Comparison of ENCODE assay signal across 30 cellular contexts in the genomic region with DNA sequence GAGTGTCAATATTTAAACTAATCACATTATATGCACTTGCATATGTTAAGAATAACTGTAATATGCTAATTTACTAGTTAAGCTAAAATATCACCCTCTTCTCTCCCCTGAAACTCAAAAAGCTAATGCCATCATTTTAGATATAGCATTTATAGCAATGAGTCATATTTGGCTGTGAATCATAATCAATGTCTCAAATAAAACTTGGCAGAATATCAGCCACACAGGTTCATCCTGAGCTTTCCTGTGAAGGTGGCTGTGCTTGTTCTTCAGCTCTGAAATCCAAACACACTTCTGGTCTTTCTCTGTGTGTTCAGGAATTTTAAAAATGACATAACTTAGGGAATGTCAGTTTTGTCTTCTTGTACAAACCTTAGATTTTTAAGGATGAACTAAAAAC. TPM values are rescaled to one million over a fixed set of nuclear protein-coding genes. Genes with fewer than 3 reads are reported as not detected.
DNase-seq lines count a peak whose midpoint lies in the region; ATAC-seq and TF ChIP-seq lines count a peak whose summit lies in the region.
"Had no signal": no experiment of that assay in that cellular context is flagged by ENCODE, and none has a peak within 500 bp of the region (broad histone marks: within the 10 kb centered on the region; RNA-seq: fewer than 3 reads in every experiment).

No MANE protein-coding gene starts in this region.

- no peak for TF ChIP-seq POLR2A in breast epithelium (IDR thresholded peaks at IDR 0.05)
- TF ChIP-seq POLR2A in transverse colon (IDR thresholded peaks at IDR 0.05) = no peak

- no peaks in the 10 kb centered on the region for H3K36me3 Mint-ChIP-seq in MCF 10A (ENCODE audit: insufficient read depth, unreplicated experiment)
- H3K36me3 Mint-ChIP-seq: activated CD8-positive, alpha-beta memory T cell treated with anti-CD3 and anti-CD28 coated beads, Interleukin-2, amount 10 ng/mL, durations not matched to agents 7 days and 5 days; CD4-positive, CD25-positive, alpha-beta regulatory T cell; T-cell had no signal

- CTCF ChIA-PET in MCF 10A (lab: Yijun Ruan, JAX) = interaction anchor here (1.2 to 1.9 kb wide), 2 partner anchors 11 to 304 kb away, joined by 3 to 7 read pairs; no protein-coding TSS in a partner anchor

- DNase-seq in MCF 10A (ENCODE audit: unreplicated experiment) (peak; percentile 75), breast epithelium (ENCODE audit: low spot score in 2 of 2) (no peak), RWPE2 (ENCODE audit: low spot score) (no peak), SHP77 (lab: John Stamatoyannopoulos, UW) (no peak), transverse colon (no peak)
- no peak for DNase-seq in central memory CD4-positive, alpha-beta T cell
- DNase-seq: activated CD4-positive, alpha-beta T cell treated with anti-CD3 and anti-CD28 coated beads, Interleukin-2, amount 50 U/mL, for 1 hour; activated CD4-positive, CD25-positive, alpha-beta regulatory T cell; activated CD8-positive, alpha-beta memory T cell treated with anti-CD3 and anti-CD28 coated beads, Interleukin-2, amount 10 ng/mL, durations not matched to agents 7 days and 5 days; activated naive CD4-positive, alpha-beta T cell treated with Interleukin-2 at 50 U/mL for 16 hours; CD4-positive, CD25-positive, alpha-beta regulatory T cell; cerebellar nuclear complex; dorsolateral prefrontal cortex; GOT3; KG1; left cardiac atrium; NCI-H1436 treated with DMSO at 0.1 percent for 48 hours; NCI-H2081 treated with DMSO at 0.1 percent for 48 hours; NCI-H226; stimulated activated CD4-positive, alpha-beta T cell treated with anti-CD3 and anti-CD28 coated beads, Interleukin-1b, Interleukin-23, amount 100 ng/mL, for 48 hours; stimulated activated naive CD4-positive, alpha-beta T cell treated with Interleukin-2 at 50 U/mL for 16 hours; T-cell had no signal

- no peak for TF ChIP-seq CTCF in MCF 10A (IDR thresholded peaks at IDR 0.05; ENCODE audit: unreplicated experiment)
- TF ChIP-seq CTCF in breast epithelium (IDR thresholded peaks at IDR 0.05) = no peak
- no peak for TF ChIP-seq CTCF in RWPE2 (IDR thresholded peaks at IDR 0.05; ENCODE audit: poor library complexity, severe bottlenecking)
- no peak for TF ChIP-seq CTCF in transverse colon (IDR thresholded peaks at IDR 0.05)

- no peak overlapping the region for H3K4me3 Mint-ChIP-seq in MCF 10A (ENCODE audit: unreplicated experiment)
- H3K4me3 Mint-ChIP-seq: activated CD8-positive, alpha-beta memory T cell treated with anti-CD3 and anti-CD28 coated beads, Interleukin-2, amount 10 ng/mL, durations not matched to agents 7 days and 5 days; CD4-positive, CD25-positive, alpha-beta regulatory T cell; memory B cell; neural crest cell; T-cell had no signal

- POLR2A ChIA-PET in MCF 10A (lab: Yijun Ruan, JAX) = interaction anchor here (0.7 to 8.4 kb wide), 10 partner anchors 9 to 85 kb away, joined by 3 to 124 read pairs (median 6); partner anchors contain the start of gene PNRC1

- no peaks in the 10 kb centered on the region for H3K36me3 ChIP-seq in breast epithelium
- H3K36me3 ChIP-seq in RWPE2 (ENCODE audit: low read depth) = no peaks in the 10 kb centered on the region
- H3K36me3 ChIP-seq in transverse colon = no peaks in the 10 kb centered on the region
- H3K36me3 ChIP-seq: right atrium auricular region, suprapubic skin had no signal

- H3K27me3 ChIP-seq in breast epithelium (no peaks in the 10 kb centered on the region), RWPE2 (ENCODE audit: insufficient read depth, poor library complexity, severe bottlenecking) (no peaks in the 10 kb centered on the region), transverse colon (no peaks in the 10 kb centered on the region)
- H3K27me3 ChIP-seq: dorsolateral prefrontal cortex, hepatocyte, right atrium auricular region, suprapubic skin had no signal

- H3K27me3 Mint-ChIP-seq in MCF 10A (ENCODE audit: insufficient read depth, unreplicated experiment) = no peaks in the 10 kb centered on the region

- H3K9me3 Mint-ChIP-seq in MCF 10A (ENCODE audit: unreplicated experiment) = no peaks in the 10 kb centered on the region
- H3K9me3 Mint-ChIP-seq: CD4-positive, CD25-positive, alpha-beta regulatory T cell; memory B cell; neural crest cell; T-cell had no signal

- no TSS peak for BruUV-seq in MCF 10A (replicated peaks; lab: Mats Ljungman, UMichigan)

- H3K9me3 ChIP-seq in breast epithelium (no peaks in the 10 kb centered on the region), RWPE2 (ENCODE audit: severe bottlenecking) (no peaks in the 10 kb centered on the region), transverse colon (no peaks in the 10 kb centered on the region)
- H3K9me3 ChIP-seq: right atrium auricular region, suprapubic skin had no signal

- no peaks in the 10 kb centered on the region for H3K4me1 ChIP-seq in breast epithelium
- peaks cover 3% of the 10 kb centered on the region for H3K4me1 ChIP-seq in RWPE2 (ENCODE audit: insufficient read depth, poor library complexity, severe bottlenecking)
- peaks cover 0 to 6% (median 2%) of the 10 kb centered on the region in 4 donors for H3K4me1 ChIP-seq in transverse colon
- H3K4me1 ChIP-seq: right atrium auricular region had no signal

- TF ChIP-seq EP300 in transverse colon (IDR thresholded peaks at IDR 0.05; ENCODE audit: low read depth) = no peak

- no peak overlapping the region for H3K27ac ChIP-seq in breast epithelium
- H3K27ac ChIP-seq in RWPE2 (ENCODE audit: poor library complexity, severe bottlenecking) = no peak overlapping the region
- H3K27ac ChIP-seq in transverse colon = no peak overlapping the region
- H3K27ac ChIP-seq: hepatocyte, right atrium auricular region, suprapubic skin had no signal

- in situ Hi-C loops in transverse colon (cut with MboI; ENCODE audit: low pct_ligation_motif_present in 1 of 4, low pct_unique_long_range_greater_than_20kb in 1 of 4, low sequenced_read_pairs in 3 of 4) = no loop called here

- intact Hi-C loops in MCF 10A (cut with micrococcal nuclease) = no loop called here
- intact Hi-C loops in breast epithelium (cut with DNase I; ENCODE audit: low total_unique reads) = no loop called here
- intact Hi-C loops in transverse colon (cut with DNase I; ENCODE audit: low total_unique reads) = no loop called here

- H3K4me3 ChIP-seq in breast epithelium (no peak overlapping the region), RWPE2 (ENCODE audit: severe bottlenecking) (no peak overlapping the region), transverse colon (no peak overlapping the region)
- H3K4me3 ChIP-seq: dorsolateral prefrontal cortex, hepatocyte, right atrium auricular region, suprapubic skin had no signal

- ATAC-seq in RWPE2 (ENCODE audit: low read depth) = peak; percentile 73
- ATAC-seq in esophagus mucosa = peak; percentile 80
- no peak for ATAC-seq in HG02884 (IDR thresholded peaks at IDR 0.05; ENCODE audit: unreplicated experiment)
- ATAC-seq: activated CD8-positive, alpha-beta memory T cell treated with anti-CD3 and anti-CD28 coated beads, Interleukin-2, amount 10 ng/mL, durations not matched to agents 7 days and 5 days; left cardiac atrium; Panc1; T-cell had no signal

- peaks cover 12% of the 10 kb centered on the region for H3K4me1 Mint-ChIP-seq in MCF 10A (ENCODE audit: insufficient read depth, unreplicated experiment)
- H3K4me1 Mint-ChIP-seq: activated CD8-positive, alpha-beta memory T cell treated with anti-CD3 and anti-CD28 coated beads, Interleukin-2, amount 10 ng/mL, durations not matched to agents 7 days and 5 days; CD4-positive, CD25-positive, alpha-beta regulatory T cell had no signal

- H3K27ac Mint-ChIP-seq in MCF 10A (ENCODE audit: low read depth, unreplicated experiment) = no peak overlapping the region
- H3K27ac Mint-ChIP-seq: activated CD8-positive, alpha-beta memory T cell treated with anti-CD3 and anti-CD28 coated beads, Interleukin-2, amount 10 ng/mL, durations not matched to agents 7 days and 5 days; memory B cell; T-cell had no signal

RNA-seq across cellular contexts. Expression of gene PNRC1, which starts 12.8 kb away (rescaled TPM):
- 158 and 183 TPM in 2 replicates for total RNA-seq in MCF 10A (2022)
- 100 to 1,000 TPM; 221 to 290 (median 230) TPM for total RNA-seq in breast epithelium
- 66.7 TPM for total RNA-seq in esophagus mucosa
- 100 to 1,000 TPM in 3 of 4 donors, 10 to 100 TPM in 1; 99.1 to 281 (median 157) TPM for total RNA-seq in transverse colon

RNA-seq across cellular contexts. Expression of gene SRSF12, which starts 50.1 kb away (rescaled TPM):
- total RNA-seq in MCF 10A (2022) (1.1 and 1.2 TPM in 2 replicates), breast epithelium (1 to 10 TPM in 1 of 3 donors, under 1 TPM in 1, not detected in 1; 0.98 to 1.8 TPM), esophagus mucosa (0.44 TPM), transverse colon (not detected)
- total RNA-seq: activated CD8-positive, alpha-beta memory T cell treated with anti-CD3 and anti-CD28 coated beads, Interleukin-2, amount 10 ng/mL, durations not matched to agents 7 days and 5 days; CD4-positive, CD25-positive, alpha-beta regulatory T cell; T-cell had no signal
